35 cellular contexts compared by ENCODE assay signal in genomic region chr3:154716170-154716569, GRCh38.
"Had no signal": no experiment of that assay in that cellular context is flagged by ENCODE, and none has a peak within 500 bp of the region (broad histone marks: within the 10 kb centered on the region; RNA-seq: fewer than 3 reads in every experiment).

No MANE protein-coding gene starts in this region.

- H3K36me3 ChIP-seq: MG63 had no signal

- H3K4me3 ChIP-seq: MG63 had no signal

- H3K9me3 ChIP-seq: MG63 had no signal

- H3K27me3 ChIP-seq: MG63 had no signal

- DNase-seq: Karpas-422, Kasumi-1, MG63, MM.1S, MV-4-11, NCI-H1048, NCI-H1092, NCI-H1092 treated with DMSO at 0.1 percent for 48 hours, NCI-H1105, NCI-H1105 treated with DMSO at 0.1 percent for 48 hours, NCI-H1417, NCI-H1417 treated with DMSO at 0.1 percent for 48 hours, NCI-H1436, NCI-H1436 treated with DMSO at 0.1 percent for 48 hours, NCI-H146, NCI-H1694, NCI-H1694 treated with DMSO at 0.1 percent for 48 hours, NCI-H187, NCI-H187 treated with DMSO at 0.1 percent for 48 hours, NCI-H1930, NCI-H2029, NCI-H2029 treated with DMSO at 0.1 percent for 48 hours, NCI-H2081, NCI-H2081 treated with DMSO at 0.1 percent for 48 hours, NCI-H2107, NCI-H2171, NCI-H2171 treated with DMSO at 0.1 percent for 48 hours, NCI-H2227 treated with DMSO at 0.1 percent for 48 hours, NCI-H226, NCI-H345, NCI-H446, NCI-H446 treated with DMSO at 0.1 percent for 48 hours, NCI-H510A, NCI-H510A treated with DMSO at 0.1 percent for 48 hours, NCI-H524 had no signal
